Comparison of ENCODE assay signal across 8 cellular contexts in the genomic region with DNA sequence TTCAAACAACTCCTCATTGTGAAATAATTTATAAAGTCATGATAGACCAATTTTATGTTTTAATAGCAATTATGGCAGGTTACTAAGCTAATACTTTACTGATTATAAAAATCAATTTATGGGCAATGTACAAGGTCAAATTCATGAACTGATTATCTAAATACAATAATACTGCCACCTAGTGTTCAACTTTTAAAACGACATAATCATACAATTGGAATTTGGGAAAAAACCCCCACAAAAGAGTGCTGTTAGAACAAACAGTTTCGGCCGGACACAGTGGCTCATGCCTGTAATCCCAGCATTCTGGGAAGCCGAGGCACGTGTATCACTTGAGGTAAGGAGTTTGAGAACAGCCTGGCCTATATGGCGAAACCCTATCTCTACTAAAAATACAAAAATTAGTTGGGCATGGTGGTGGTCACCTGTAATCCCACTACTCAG. TPM values are rescaled to one million over a fixed set of nuclear protein-coding genes. Genes with fewer than 3 reads are reported as not detected.
DNase-seq lines count a peak whose midpoint lies in the region; ATAC-seq and TF ChIP-seq lines count a peak whose summit lies in the region.

No MANE protein-coding gene starts in this region.

- peaks cover 67% of the 10 kb centered on the region for H3K36me3 Mint-ChIP-seq in CD4-positive, alpha-beta T cell (ENCODE audit: low read depth)
- peaks cover 12% of the 10 kb centered on the region for H3K36me3 Mint-ChIP-seq in activated CD4-positive, alpha-beta T cell treated with anti-CD3 and anti-CD28 coated beads, Interleukin-2, amount 10 ng/mL, durations not matched to agents 7 days and 5 days (ENCODE audit: low read depth)

- no peaks in the 10 kb centered on the region for H3K9me3 ChIP-seq in CD4-positive, alpha-beta T cell (ENCODE audit: control insufficient read depth, low read length)
- H3K9me3 ChIP-seq in RWPE2 (ENCODE audit: severe bottlenecking) (no peaks in the 10 kb centered on the region), MG63 (no peaks in the 10 kb centered on the region)

- ATAC-seq in CD4-positive, alpha-beta T cell (ENCODE audit: poor library complexity) = no peak
- peak; percentile 35; the same call in 1 of the 3 replicates for ATAC-seq in RWPE2 (ENCODE audit: low read depth)
- ATAC-seq in foreskin keratinocyte = peak; percentile 67
- no peak for ATAC-seq in HG03159 (IDR thresholded peaks at IDR 0.05; ENCODE audit: unreplicated experiment)

- H3K4me3 ChIP-seq in RWPE2 (ENCODE audit: severe bottlenecking) = no peak overlapping the region
- H3K4me3 ChIP-seq in retinal pigment epithelial cell (ENCODE audit: low read length) = no peak overlapping the region
- no peak overlapping the region for H3K4me3 ChIP-seq in MG63

- peak overlapping the region; percentile 44 for H3K27ac Mint-ChIP-seq in CD4-positive, alpha-beta T cell
- no peak overlapping the region for H3K27ac Mint-ChIP-seq in activated CD4-positive, alpha-beta T cell treated with anti-CD3 and anti-CD28 coated beads, Interleukin-2, amount 10 ng/mL, durations not matched to agents 7 days and 5 days

- DNase-seq in CD4-positive, alpha-beta T cell = no peak
- DNase-seq in HEK293T (ENCODE audit: extremely low spot score) (peak; percentile 26), RWPE2 (ENCODE audit: low spot score) (no peak), foreskin keratinocyte (peak; percentile 7 to 43), retinal pigment epithelial cell (ENCODE audit: low read depth) (no peak), MG63 (no peak)
- DNase-seq in activated CD4-positive, alpha-beta T cell treated with anti-CD3 and anti-CD28 coated beads, Interleukin-2, amount 10 ng/mL, durations not matched to agents 7 days and 5 days = no peak

- peak overlapping the region; percentile 34 for H3K4me3 Mint-ChIP-seq in CD4-positive, alpha-beta T cell
- H3K4me3 Mint-ChIP-seq in activated CD4-positive, alpha-beta T cell treated with anti-CD3 and anti-CD28 coated beads, Interleukin-2, amount 10 ng/mL, durations not matched to agents 7 days and 5 days = no peak overlapping the region

- no peaks in the 10 kb centered on the region for H3K27me3 ChIP-seq in CD4-positive, alpha-beta T cell (ENCODE audit: control insufficient read depth, insufficient read depth, low read length)
- H3K27me3 ChIP-seq in RWPE2 (ENCODE audit: insufficient read depth, poor library complexity, severe bottlenecking) (no peaks in the 10 kb centered on the region), foreskin keratinocyte (no peaks in the 10 kb centered on the region), MG63 (no peaks in the 10 kb centered on the region)

- CTCF ChIA-PET in CD4-positive, alpha-beta T cell (lab: Charles Lee) = interaction anchor here (0.8 to 1.4 kb wide), 5 partner anchors 9 to 193 kb away, joined by 3 to 10 read pairs (median 4); partner anchors contain the start of gene PKN2
- CTCF ChIA-PET in HEK293T (lab: Yijun Ruan, JAX) = interaction anchor here (1.0 to 2.1 kb wide), 3 partner anchors 11 to 221 kb away, joined by 3 to 11 read pairs (median 7); no protein-coding TSS in a partner anchor
- CTCF ChIA-PET in activated CD4-positive, alpha-beta T cell treated with anti-CD3 and anti-CD28 coated beads, Interleukin-2, amount 10 ng/mL, durations not matched to agents 7 days and 5 days (lab: Charles Lee) = interaction anchor here (0.7 to 1.8 kb wide), 9 partner anchors 9 to 83 kb away, joined by 3 to 6 read pairs (median 3); partner anchors contain the start of gene GTF2B

- no peak overlapping the region for H3K27ac ChIP-seq in CD4-positive, alpha-beta T cell (ENCODE audit: low read depth, low read length)
- H3K27ac ChIP-seq in RWPE2 (ENCODE audit: poor library complexity, severe bottlenecking) = no peak overlapping the region
- peak overlapping the region; percentile 15 for H3K27ac ChIP-seq in foreskin keratinocyte

- H3K36me3 ChIP-seq in RWPE2 (ENCODE audit: low read depth) (peaks cover 27% of the 10 kb centered on the region), MG63 (peaks cover 5% of the 10 kb centered on the region)

- H3K27me3 Mint-ChIP-seq in CD4-positive, alpha-beta T cell = no peaks in the 10 kb centered on the region
- no peaks in the 10 kb centered on the region for H3K27me3 Mint-ChIP-seq in activated CD4-positive, alpha-beta T cell treated with anti-CD3 and anti-CD28 coated beads, Interleukin-2, amount 10 ng/mL, durations not matched to agents 7 days and 5 days

- H3K4me1 Mint-ChIP-seq in CD4-positive, alpha-beta T cell (ENCODE audit: low read depth) = peaks cover 69% of the 10 kb centered on the region
- peaks cover 23% of the 10 kb centered on the region for H3K4me1 Mint-ChIP-seq in activated CD4-positive, alpha-beta T cell treated with anti-CD3 and anti-CD28 coated beads, Interleukin-2, amount 10 ng/mL, durations not matched to agents 7 days and 5 days

- intact Hi-C loops in CD4-positive, alpha-beta T cell (cut with DNase I, micrococcal nuclease) = loop anchor here (1.0 to 10.0 kb wide), 5 partner anchors 75 to 1743 kb away; no protein-coding TSS in a partner anchor

- POLR2A ChIA-PET in CD4-positive, alpha-beta T cell (lab: Charles Lee) = interaction anchor here (4.8 kb wide), 1 partner anchor 12 kb away, joined by 39 read pairs; the partner anchor contains the start of gene GTF2B
- POLR2A ChIA-PET in HEK293T (lab: Yijun Ruan, JAX) = no interaction called here
- POLR2A ChIA-PET in activated CD4-positive, alpha-beta T cell treated with anti-CD3 and anti-CD28 coated beads, Interleukin-2, amount 10 ng/mL, durations not matched to agents 7 days and 5 days (lab: Charles Lee) = no interaction called here

- TF ChIP-seq CTCF in CD4-positive, alpha-beta T cell (IDR thresholded peaks at IDR 0.05) = peak; percentile 90
- peak; percentile 78 for TF ChIP-seq CTCF in RWPE2 (IDR thresholded peaks at IDR 0.05; ENCODE audit: poor library complexity, severe bottlenecking)
- TF ChIP-seq CTCF in foreskin keratinocyte (conservative IDR thresholded peaks at IDR 0.05) = peak; percentile 70
- TF ChIP-seq CTCF in retinal pigment epithelial cell (conservative IDR thresholded peaks at IDR 0.05; ENCODE audit: low read depth, low read length) = peak; percentile 27

- H3K9me3 Mint-ChIP-seq in CD4-positive, alpha-beta T cell = no peaks in the 10 kb centered on the region
- H3K9me3 Mint-ChIP-seq in activated CD4-positive, alpha-beta T cell treated with anti-CD3 and anti-CD28 coated beads, Interleukin-2, amount 10 ng/mL, durations not matched to agents 7 days and 5 days = no peaks in the 10 kb centered on the region

- H3K4me1 ChIP-seq in RWPE2 (ENCODE audit: insufficient read depth, poor library complexity, severe bottlenecking) (no peaks in the 10 kb centered on the region), foreskin keratinocyte (no peaks in the 10 kb centered on the region)

TF ChIP-seq in HEK293T, 16 proteins besides CTCF, POLR2A, EP300 and RAD21:
- TF ChIP-seq ZNF384 (IDR thresholded peaks at IDR 0.05) (no peak), NFRKB (IDR thresholded peaks at IDR 0.05) (no peak), L3MBTL2 (conservative IDR thresholded peaks at IDR 0.05) (no peak), ARNT (IDR thresholded peaks at IDR 0.05) (no peak), FOXM1 (IDR thresholded peaks at IDR 0.05; ENCODE audit: borderline replicate concordance) (no peak), FOXA1 (IDR thresholded peaks at IDR 0.05) (no peak), SUZ12 (IDR thresholded peaks at IDR 0.05) (no peak), SP1 (IDR thresholded peaks at IDR 0.05) (no peak), CTBP1 (IDR thresholded peaks at IDR 0.05; ENCODE audit: borderline replicate concordance) (no peak), FOXK2 (IDR thresholded peaks at IDR 0.05) (no peak)
- TF ChIP-seq, protein P1, sequence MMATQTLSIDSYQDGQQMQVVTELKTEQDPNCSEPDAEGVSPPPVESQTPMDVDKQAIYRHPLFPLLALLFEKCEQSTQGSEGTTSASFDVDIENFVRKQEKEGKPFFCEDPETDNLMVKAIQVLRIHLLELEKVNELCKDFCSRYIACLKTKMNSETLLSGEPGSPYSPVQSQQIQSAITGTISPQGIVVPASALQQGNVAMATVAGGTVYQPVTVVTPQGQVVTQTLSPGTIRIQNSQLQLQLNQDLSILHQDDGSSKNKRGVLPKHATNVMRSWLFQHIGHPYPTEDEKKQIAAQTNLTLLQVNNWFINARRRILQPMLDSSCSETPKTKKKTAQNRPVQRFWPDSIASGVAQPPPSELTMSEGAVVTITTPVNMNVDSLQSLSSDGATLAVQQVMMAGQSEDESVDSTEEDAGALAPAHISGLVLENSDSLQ (IDR thresholded peaks at IDR 0.05) = no peak

RNA-seq across cellular contexts. Expression of gene GTF2B, which starts 14.0 kb away (rescaled TPM):
- total RNA-seq in CD4-positive, alpha-beta T cell = 10 to 100 TPM; 82.6 to 86.4 TPM
- total RNA-seq in foreskin keratinocyte = 35.4 and 35.7 TPM in 2 replicates
- polyA plus RNA-seq in foreskin keratinocyte = 25.7 and 31.4 TPM in 2 replicates
- 10 to 100 TPM; 38.6 to 43.6 TPM for total RNA-seq in activated CD4-positive, alpha-beta T cell treated with anti-CD3 and anti-CD28 coated beads, Interleukin-2, amount 10 ng/mL, durations not matched to agents 7 days and 5 days
- 49.7 and 61.1 TPM in 2 replicates for total RNA-seq in MG63 (2014; rRNA removed; shearing (Covaris generic); ENCODE audit: low replicate concordance)

Comparison
In these comparisons a context has a peak if more than half of its experiments do, and no peak if none do; other contexts are left out.
1. ATAC-seq: peak in RWPE2 (single experiment) and foreskin keratinocyte (single experiment); none in CD4-positive, alpha-beta T cell (single experiment) and HG03159 (single experiment).
2. DNase-seq: peak in HEK293T (single experiment) and foreskin keratinocyte (2 of 2); none in CD4-positive, alpha-beta T cell (0 of 10), RWPE2 (single experiment), retinal pigment epithelial cell (single experiment), activated CD4-positive, alpha-beta T cell treated with anti-CD3 and anti-CD28 coated beads, Interleukin-2, amount 10 ng/mL, durations not matched to agents 7 days and 5 days (single experiment) and MG63 (single experiment).
3. CTCF ChIP-seq: peak in every context shown above with its lines; median percentile 90 in CD4-positive, alpha-beta T cell; 78 in RWPE2; 70 in foreskin keratinocyte; 27 in retinal pigment epithelial cell.